In genomic region chr2:108786008-108786353, GRCh38 we compare ENCODE assay signal across 8 cellular contexts. TPM values are rescaled to one million over a fixed set of nuclear protein-coding genes. Genes with fewer than 3 reads are reported as not detected.
DNase-seq lines count a peak whose midpoint lies in the region; ATAC-seq, FAIRE-seq and TF ChIP-seq lines count a peak whose summit lies in the region.

No MANE protein-coding gene starts in this region.

- no peaks in the 10 kb centered on the region for H4K20me1 ChIP-seq in OCI-LY3 (ENCODE audit: insufficient read depth, low read length)

- peaks cover 24% of the 10 kb centered on the region for H3K36me3 Mint-ChIP-seq in osteocyte (ENCODE audit: unreplicated experiment)

- H3K4me3 ChIP-seq in OCI-LY3 (ENCODE audit: low read length) (peak overlapping the region; percentile 94), endocrine pancreas (ENCODE audit: control insufficient read depth, insufficient read depth, low read length) (peak overlapping the region; percentile 19)

- ATAC-seq in GM19328 (IDR thresholded peaks at IDR 0.05; ENCODE audit: unreplicated experiment) (no peak), GM19452 (IDR thresholded peaks at IDR 0.05; ENCODE audit: unreplicated experiment) (no peak)

- no peaks in the 10 kb centered on the region for H3K27me3 Mint-ChIP-seq in osteocyte (ENCODE audit: unreplicated experiment)

- peaks cover 16% of the 10 kb centered on the region for H3K4me1 Mint-ChIP-seq in osteocyte (ENCODE audit: unreplicated experiment)

- H3K79me2 ChIP-seq in OCI-LY3 (ENCODE audit: low read length): peaks cover 29% of the 10 kb centered on the region

- H3K9me3 ChIP-seq in OCI-LY3 (ENCODE audit: insufficient read depth, low read length) (no peaks in the 10 kb centered on the region), endocrine pancreas (ENCODE audit: control insufficient read depth, low read length) (no peaks in the 10 kb centered on the region)

- H3K9ac ChIP-seq in OCI-LY3 (ENCODE audit: low read length) (peak overlapping the region; percentile 79), endocrine pancreas (ENCODE audit: control insufficient read depth, insufficient read depth, low read length) (no peak overlapping the region)

- TF ChIP-seq CTCF in OCI-LY3 (IDR thresholded peaks at IDR 0.05; ENCODE audit: low read depth, low read length) (no peak), osteocyte (IDR thresholded peaks at IDR 0.05) (no peak)

- peaks cover 26% of the 10 kb centered on the region for H3K36me3 ChIP-seq in OCI-LY3 (replicated peaks; ENCODE audit: low read depth, low read length)
- peaks cover 4% of the 10 kb centered on the region for H3K36me3 ChIP-seq in endocrine pancreas (ENCODE audit: control insufficient read depth, insufficient read depth, low read length)

- peak overlapping the region; percentile 92 for H3K27ac Mint-ChIP-seq in osteocyte (ENCODE audit: unreplicated experiment)

- H3K27me3 ChIP-seq in OCI-LY3 (ENCODE audit: low read depth, low read length) (no peaks in the 10 kb centered on the region), endocrine pancreas (ENCODE audit: control insufficient read depth, insufficient read depth, low read length) (no peaks in the 10 kb centered on the region)

- H2AFZ ChIP-seq in OCI-LY3 (ENCODE audit: low read depth, low read length): no peak overlapping the region

- H3K9me3 Mint-ChIP-seq in osteocyte (ENCODE audit: unreplicated experiment): no peaks in the 10 kb centered on the region

- DNase-seq in osteocyte (ENCODE audit: extremely low spot score, unreplicated experiment) (no peak), kidney tubule cell (ENCODE audit: low spot score) (no peak), SK-N-DZ (ENCODE audit: low spot score) (no peak)

- H3K4me3 Mint-ChIP-seq in osteocyte (ENCODE audit: unreplicated experiment): peak overlapping the region; percentile 91

- H3K27ac ChIP-seq in OCI-LY3 (ENCODE audit: low read length): peak overlapping the region; percentile 73

- peak; percentile 84 for FAIRE-seq in G401.6 (lab: Jason Lieb, UNC)

- H3K4me1 ChIP-seq in OCI-LY3 (ENCODE audit: low read length): peaks cover 17% of the 10 kb centered on the region
- peaks cover 8% of the 10 kb centered on the region for H3K4me1 ChIP-seq in endocrine pancreas (ENCODE audit: control insufficient read depth, insufficient read depth, low read length)

- peak overlapping the region; percentile 76 for H3K4me2 ChIP-seq in OCI-LY3 (ENCODE audit: low read length)

RNA-seq across cellular contexts. Expression of gene CCDC138, which starts 0.6 kb away (rescaled TPM):
- total RNA-seq in osteocyte: 3.5 and 6.0 TPM in 2 replicates
- polyA plus RNA-seq in SK-N-DZ (2014; cell fraction: cytosol; rRNA removed): 29.3 and 31.6 TPM in 2 replicates
- polyA plus RNA-seq in SK-N-DZ (2014; cell fraction: nucleus; rRNA removed): 27.9 and 39.9 TPM in 2 replicates
